Comparison of ENCODE assay signal across 8 cellular contexts in the genomic region with DNA sequence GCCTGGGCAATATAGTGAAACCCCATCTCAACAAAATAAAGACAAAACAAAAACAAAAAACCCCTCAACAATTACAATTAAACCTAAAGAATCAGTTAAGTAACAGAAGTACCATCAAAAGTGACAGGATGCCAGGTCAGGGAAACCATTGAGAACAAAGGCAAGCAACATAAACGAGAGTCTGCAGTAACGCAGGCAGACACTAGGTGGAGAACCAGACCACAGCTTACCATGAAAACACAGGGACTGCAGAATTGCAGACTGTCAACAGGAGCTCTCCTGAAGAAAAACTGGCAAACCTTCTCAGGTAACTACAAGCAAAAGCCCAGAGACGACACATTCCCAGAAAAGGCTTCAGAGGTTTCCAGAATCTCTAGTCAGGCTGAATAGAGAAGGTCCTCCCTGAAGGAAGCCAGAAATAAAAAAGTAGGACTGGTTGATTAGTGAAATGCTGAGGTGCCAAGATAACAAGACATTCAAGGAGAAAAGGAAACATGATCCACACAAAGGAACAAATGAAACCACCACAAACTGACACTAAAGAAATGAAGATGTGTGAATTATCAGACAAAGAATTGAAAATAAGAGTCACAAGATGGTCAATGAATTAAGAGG. TPM values are rescaled to one million over a fixed set of nuclear protein-coding genes. Genes with fewer than 3 reads are reported as not detected.
DNase-seq lines count a peak whose midpoint lies in the region; ATAC-seq lines count a peak whose summit lies in the region.

No MANE protein-coding gene starts in this region.

- peak; percentile 82 for ATAC-seq in left lobe of liver
- ATAC-seq in HG03280 (IDR thresholded peaks at IDR 0.05; ENCODE audit: unreplicated experiment), result no peak

- DNase-seq in AG20443 (ENCODE audit: low spot score), result peak; percentile 66
- DNase-seq in HCEC 1CT, result peak; percentile 60
- DNase-seq in NCI-H524 (lab: John Stamatoyannopoulos, UW), result peak; percentile 45 to 71
- peak; percentile 54 to 69 for DNase-seq in activated CD4-positive, alpha-beta T cell treated with anti-CD3 and anti-CD28 coated beads for 4 hours
- peak; percentile 86 for DNase-seq in cerebellum (ENCODE audit: low spot score)
- DNase-seq in left lobe of liver (ENCODE audit: low spot score), result peak; percentile 69
- peak; percentile 57 to 69 for DNase-seq in stimulated activated CD4-positive, alpha-beta T cell treated with anti-CD3 and anti-CD28 coated beads, Interleukin-4, amount 100 ng/mL, for 4 hours

RNA-seq across cellular contexts. Expression of gene ZNF665, which starts 2.2 kb away (rescaled TPM):
- total RNA-seq in cerebellum (7.2 TPM), left lobe of liver (0.28 TPM)

RNA-seq across cellular contexts. Expression of gene ZNF347, which starts 36.5 kb away (rescaled TPM):
- total RNA-seq in cerebellum, result 22.7 TPM
- 1.5 TPM for total RNA-seq in left lobe of liver

RNA-seq across cellular contexts. Expression of gene ZNF677, which starts 59.3 kb away (rescaled TPM):
- total RNA-seq in cerebellum (39.1 TPM), left lobe of liver (1.1 TPM)

Comparison
In these comparisons a context has a peak if more than half of its experiments do, and no peak if none do; other contexts are left out.
1. RNA of gene ZNF677, which starts 59.3 kb away (total RNA-seq): 39.1 TPM in cerebellum (single experiment); 1.1 TPM in left lobe of liver (single experiment); every median in the first group is over 10 times any median in the second.
2. Peak in every context shown above with its lines, with median percentiles within 50 percentile points of each other: DNase-seq.